In the genomic region with DNA sequence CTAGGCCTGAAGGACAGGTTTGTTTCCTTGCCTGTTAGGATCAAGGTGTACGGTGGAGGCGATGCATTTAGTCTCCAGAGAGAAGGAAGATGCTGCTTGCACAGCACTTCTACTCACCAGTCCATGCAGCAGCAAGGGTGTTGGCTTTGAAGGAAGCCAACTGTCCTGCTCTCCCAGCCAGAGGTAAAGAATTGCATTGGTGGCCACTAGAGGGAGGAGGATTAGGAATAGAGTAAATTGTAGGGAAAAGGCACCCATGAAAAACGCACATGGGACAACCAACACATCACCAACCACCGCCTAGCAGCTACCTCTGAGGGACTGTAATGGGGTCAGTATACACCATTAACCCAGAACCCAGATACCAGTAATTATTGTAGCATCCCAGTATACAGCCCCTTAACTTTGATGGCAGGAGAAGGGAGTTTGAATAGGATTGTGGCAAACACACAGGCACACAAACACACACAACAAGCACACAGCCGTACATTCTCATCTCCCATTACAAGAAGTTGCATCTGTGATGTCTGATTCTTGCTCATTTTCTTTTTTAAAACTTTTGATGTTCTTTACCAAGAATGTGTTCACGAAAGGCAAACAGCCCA, we compare ENCODE assay signal across 2 cellular contexts.
TF ChIP-seq lines count a peak whose summit lies in the region.

No MANE protein-coding gene starts in this region.

TF ChIP-seq in IMR-90, 13 proteins besides CTCF, POLR2A, EP300 and RAD21:
- TF ChIP-seq, protein P1, sequence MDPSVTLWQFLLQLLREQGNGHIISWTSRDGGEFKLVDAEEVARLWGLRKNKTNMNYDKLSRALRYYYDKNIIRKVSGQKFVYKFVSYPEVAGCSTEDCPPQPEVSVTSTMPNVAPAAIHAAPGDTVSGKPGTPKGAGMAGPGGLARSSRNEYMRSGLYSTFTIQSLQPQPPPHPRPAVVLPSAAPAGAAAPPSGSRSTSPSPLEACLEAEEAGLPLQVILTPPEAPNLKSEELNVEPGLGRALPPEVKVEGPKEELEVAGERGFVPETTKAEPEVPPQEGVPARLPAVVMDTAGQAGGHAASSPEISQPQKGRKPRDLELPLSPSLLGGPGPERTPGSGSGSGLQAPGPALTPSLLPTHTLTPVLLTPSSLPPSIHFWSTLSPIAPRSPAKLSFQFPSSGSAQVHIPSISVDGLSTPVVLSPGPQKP (IDR thresholded peaks at IDR 0.05; ENCODE audit: borderline replicate concordance, low read depth, low read length), result no peak
- TF ChIP-seq MXI1 (IDR thresholded peaks at IDR 0.05; ENCODE audit: borderline replicate concordance, low read depth, low read length), result no peak
- TF ChIP-seq CEBPB (IDR thresholded peaks at IDR 0.05; ENCODE audit: low read depth, low read length), result no peak
- TF ChIP-seq MAZ (IDR thresholded peaks at IDR 0.05; ENCODE audit: borderline replicate concordance, low read depth, low read length), result no peak
- TF ChIP-seq SMC3 (IDR thresholded peaks at IDR 0.05; ENCODE audit: low read depth, low read length), result peak; percentile 25; the same call in 1 of the 2 replicates
- no peak for TF ChIP-seq FOS (IDR thresholded peaks at IDR 0.05; ENCODE audit: low read depth, low read length)
- TF ChIP-seq, protein P2, sequence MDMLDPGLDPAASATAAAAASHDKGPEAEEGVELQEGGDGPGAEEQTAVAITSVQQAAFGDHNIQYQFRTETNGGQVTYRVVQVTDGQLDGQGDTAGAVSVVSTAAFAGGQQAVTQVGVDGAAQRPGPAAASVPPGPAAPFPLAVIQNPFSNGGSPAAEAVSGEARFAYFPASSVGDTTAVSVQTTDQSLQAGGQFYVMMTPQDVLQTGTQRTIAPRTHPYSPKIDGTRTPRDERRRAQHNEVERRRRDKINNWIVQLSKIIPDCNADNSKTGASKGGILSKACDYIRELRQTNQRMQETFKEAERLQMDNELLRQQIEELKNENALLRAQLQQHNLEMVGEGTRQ (IDR thresholded peaks at IDR 0.05; ENCODE audit: low read depth, low read length), result no peak

TF ChIP-seq in HepG2, 621 proteins besides CTCF, POLR2A, EP300 and RAD21:
- TF ChIP-seq MIXL1 (CRISPR knock-in tag; IDR thresholded peaks at IDR 0.05) (0 out of 2 replicates have a peak, but pooled peaks have one; percentile 19), NRL (CRISPR knock-in tag; IDR thresholded peaks at IDR 0.05; ENCODE audit: borderline replicate concordance) (no peak), ZNF510 (CRISPR knock-in tag; IDR thresholded peaks at IDR 0.05; ENCODE audit: low read depth) (no peak), ZNF432 (CRISPR knock-in tag; IDR thresholded peaks at IDR 0.05; ENCODE audit: borderline replicate concordance) (no peak), ZNF296 (CRISPR knock-in tag; conservative IDR thresholded peaks at IDR 0.05) (no peak), REPIN1 (CRISPR knock-in tag; IDR thresholded peaks at IDR 0.05; ENCODE audit: borderline replicate concordance, low read depth) (0 out of 2 replicates have a peak, but pooled peaks have one; percentile 20), JUNB (CRISPR knock-in tag; IDR thresholded peaks at IDR 0.05; ENCODE audit: borderline replicate concordance) (no peak), RFX3 (CRISPR knock-in tag; IDR thresholded peaks at IDR 0.05) (no peak), ONECUT2 (CRISPR knock-in tag; IDR thresholded peaks at IDR 0.05) (no peak), NFATC3 (CRISPR knock-in tag; IDR thresholded peaks at IDR 0.05) (no peak), ZNF496 (CRISPR knock-in tag; IDR thresholded peaks at IDR 0.05; ENCODE audit: insufficient replicate concordance) (no peak), NCOR1 (IDR thresholded peaks at IDR 0.05; ENCODE audit: borderline replicate concordance, low read length) (no peak), SSRP1 (CRISPR knock-in tag; IDR thresholded peaks at IDR 0.05) (no peak), ZNF850 (CRISPR knock-in tag; conservative IDR thresholded peaks at IDR 0.05) (no peak), SETDB1 (CRISPR knock-in tag; IDR thresholded peaks at IDR 0.05; ENCODE audit: borderline replicate concordance) (no peak), PCBP2 (optimal IDR thresholded peaks at IDR 0.05; ENCODE audit: low read depth, low read length, poor library complexity, severe bottlenecking) (no peak), ZNF557 (CRISPR knock-in tag; IDR thresholded peaks at IDR 0.05) (no peak), ZNF746 (CRISPR knock-in tag; IDR thresholded peaks at IDR 0.05) (no peak), SMC3 (IDR thresholded peaks at IDR 0.05; ENCODE audit: low read length) (peak; percentile 58; the same call in 1 of the 2 replicates), TP53 (CRISPR knock-in tag; conservative IDR thresholded peaks at IDR 0.05) (no peak), IRF2 (CRISPR knock-in tag; IDR thresholded peaks at IDR 0.05) (no peak), ZNF878 (CRISPR knock-in tag; IDR thresholded peaks at IDR 0.05) (no peak), SOX13 (IDR thresholded peaks at IDR 0.05) (no peak), SOX13 (CRISPR knock-in tag; conservative IDR thresholded peaks at IDR 0.05 in 1 of 2, IDR thresholded peaks at IDR 0.05 in 1 of 2) (no peak), ZNF10 (CRISPR knock-in tag; IDR thresholded peaks at IDR 0.05; ENCODE audit: borderline replicate concordance, low read depth) (no peak), NCOA2 (CRISPR knock-in tag; IDR thresholded peaks at IDR 0.05) (no peak), STAG1 (CRISPR knock-in tag; IDR thresholded peaks at IDR 0.05) (peak; percentile 59)
- TF ChIP-seq, protein P3, sequence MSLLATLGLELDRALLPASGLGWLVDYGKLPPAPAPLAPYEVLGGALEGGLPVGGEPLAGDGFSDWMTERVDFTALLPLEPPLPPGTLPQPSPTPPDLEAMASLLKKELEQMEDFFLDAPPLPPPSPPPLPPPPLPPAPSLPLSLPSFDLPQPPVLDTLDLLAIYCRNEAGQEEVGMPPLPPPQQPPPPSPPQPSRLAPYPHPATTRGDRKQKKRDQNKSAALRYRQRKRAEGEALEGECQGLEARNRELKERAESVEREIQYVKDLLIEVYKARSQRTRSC (CRISPR knock-in tag; IDR thresholded peaks at IDR 0.05; ENCODE audit: low read depth), result no peak
- TF ChIP-seq, protein P4, sequence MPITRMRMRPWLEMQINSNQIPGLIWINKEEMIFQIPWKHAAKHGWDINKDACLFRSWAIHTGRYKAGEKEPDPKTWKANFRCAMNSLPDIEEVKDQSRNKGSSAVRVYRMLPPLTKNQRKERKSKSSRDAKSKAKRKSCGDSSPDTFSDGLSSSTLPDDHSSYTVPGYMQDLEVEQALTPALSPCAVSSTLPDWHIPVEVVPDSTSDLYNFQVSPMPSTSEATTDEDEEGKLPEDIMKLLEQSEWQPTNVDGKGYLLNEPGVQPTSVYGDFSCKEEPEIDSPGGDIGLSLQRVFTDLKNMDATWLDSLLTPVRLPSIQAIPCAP (CRISPR knock-in tag; IDR thresholded peaks at IDR 0.05; ENCODE audit: low read depth), result no peak
- TF ChIP-seq, protein P5, sequence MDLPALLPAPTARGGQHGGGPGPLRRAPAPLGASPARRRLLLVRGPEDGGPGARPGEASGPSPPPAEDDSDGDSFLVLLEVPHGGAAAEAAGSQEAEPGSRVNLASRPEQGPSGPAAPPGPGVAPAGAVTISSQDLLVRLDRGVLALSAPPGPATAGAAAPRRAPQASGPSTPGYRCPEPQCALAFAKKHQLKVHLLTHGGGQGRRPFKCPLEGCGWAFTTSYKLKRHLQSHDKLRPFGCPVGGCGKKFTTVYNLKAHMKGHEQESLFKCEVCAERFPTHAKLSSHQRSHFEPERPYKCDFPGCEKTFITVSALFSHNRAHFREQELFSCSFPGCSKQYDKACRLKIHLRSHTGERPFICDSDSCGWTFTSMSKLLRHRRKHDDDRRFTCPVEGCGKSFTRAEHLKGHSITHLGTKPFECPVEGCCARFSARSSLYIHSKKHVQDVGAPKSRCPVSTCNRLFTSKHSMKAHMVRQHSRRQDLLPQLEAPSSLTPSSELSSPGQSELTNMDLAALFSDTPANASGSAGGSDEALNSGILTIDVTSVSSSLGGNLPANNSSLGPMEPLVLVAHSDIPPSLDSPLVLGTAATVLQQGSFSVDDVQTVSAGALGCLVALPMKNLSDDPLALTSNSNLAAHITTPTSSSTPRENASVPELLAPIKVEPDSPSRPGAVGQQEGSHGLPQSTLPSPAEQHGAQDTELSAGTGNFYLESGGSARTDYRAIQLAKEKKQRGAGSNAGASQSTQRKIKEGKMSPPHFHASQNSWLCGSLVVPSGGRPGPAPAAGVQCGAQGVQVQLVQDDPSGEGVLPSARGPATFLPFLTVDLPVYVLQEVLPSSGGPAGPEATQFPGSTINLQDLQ (CRISPR knock-in tag; IDR thresholded peaks at IDR 0.05), result no peak
- TF ChIP-seq, protein P6, sequence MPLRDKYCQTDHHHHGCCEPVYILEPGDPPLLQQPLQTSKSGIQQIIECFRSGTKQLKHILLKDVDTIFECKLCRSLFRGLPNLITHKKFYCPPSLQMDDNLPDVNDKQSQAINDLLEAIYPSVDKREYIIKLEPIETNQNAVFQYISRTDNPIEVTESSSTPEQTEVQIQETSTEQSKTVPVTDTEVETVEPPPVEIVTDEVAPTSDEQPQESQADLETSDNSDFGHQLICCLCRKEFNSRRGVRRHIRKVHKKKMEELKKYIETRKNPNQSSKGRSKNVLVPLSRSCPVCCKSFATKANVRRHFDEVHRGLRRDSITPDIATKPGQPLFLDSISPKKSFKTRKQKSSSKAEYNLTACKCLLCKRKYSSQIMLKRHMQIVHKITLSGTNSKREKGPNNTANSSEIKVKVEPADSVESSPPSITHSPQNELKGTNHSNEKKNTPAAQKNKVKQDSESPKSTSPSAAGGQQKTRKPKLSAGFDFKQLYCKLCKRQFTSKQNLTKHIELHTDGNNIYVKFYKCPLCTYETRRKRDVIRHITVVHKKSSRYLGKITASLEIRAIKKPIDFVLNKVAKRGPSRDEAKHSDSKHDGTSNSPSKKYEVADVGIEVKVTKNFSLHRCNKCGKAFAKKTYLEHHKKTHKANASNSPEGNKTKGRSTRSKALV (CRISPR knock-in tag; IDR thresholded peaks at IDR 0.05), result no peak
TF ChIP-seq in HepG2: peak in this region for 4.
